20 cellular contexts compared by ENCODE assay signal in the genomic region with DNA sequence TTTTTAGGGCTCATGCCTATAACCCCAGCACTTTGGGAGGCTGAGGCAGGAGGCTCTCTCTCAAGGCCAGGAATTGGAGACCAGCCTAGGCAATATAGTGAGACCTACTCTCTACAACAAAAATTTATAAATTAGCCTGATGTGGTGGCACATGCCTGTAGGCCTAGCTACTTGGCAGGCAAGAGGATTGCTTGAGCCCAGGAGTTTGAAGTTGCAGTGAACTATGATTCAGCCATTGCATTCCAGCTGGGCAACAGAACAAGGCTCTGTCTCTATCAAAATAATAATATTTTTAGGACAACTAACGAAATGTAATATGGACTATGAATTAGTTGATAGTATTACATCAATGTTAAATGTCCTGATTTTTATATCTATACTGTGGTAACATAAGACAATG.
A peak's percentile ranks its signal among the peaks of the same experiment; 100 is the strongest.
DNase-seq lines count a peak whose midpoint lies in the region; TF ChIP-seq lines count a peak whose summit lies in the region.
"Had no signal": no experiment of that assay in that cellular context is flagged by ENCODE, and none has a peak within 500 bp of the region (broad histone marks: within the 10 kb centered on the region; RNA-seq: fewer than 3 reads in every experiment).

No MANE protein-coding gene starts in this region.

- TF ChIP-seq CTCF in AG04449 (IDR thresholded peaks at IDR 0.05; ENCODE audit: insufficient read depth, low read length, missing control alignments) (no peak), neutrophil (IDR thresholded peaks at IDR 0.05) (no peak), lower leg skin (IDR thresholded peaks at IDR 0.05) (no peak)

- H3K4me3 ChIP-seq in AG04449 (ENCODE audit: low read depth, low read length): no peak overlapping the region
- no peak overlapping the region for H3K4me3 ChIP-seq in neutrophil (ENCODE audit: low read depth in 1 of 2, low read length in 1 of 2)
- no peak overlapping the region for H3K4me3 ChIP-seq in lower leg skin (ENCODE audit: low read depth, poor library complexity, severe bottlenecking)
- H3K4me3 ChIP-seq: upper lobe of left lung had no signal

- intact Hi-C loops in lower leg skin (cut with DNase I; ENCODE audit: low total_unique reads): no loop called here

- CTCF ChIA-PET in AG04449 (lab: Yijun Ruan, JAX): interaction anchor here (1.5 kb wide), 1 partner anchor 9 kb away, joined by 4 read pairs; no protein-coding TSS in a partner anchor

- no peaks in the 10 kb centered on the region for H3K9me3 ChIP-seq in neutrophil
- H3K9me3 ChIP-seq: upper lobe of left lung had no signal

- no peak for TF ChIP-seq POLR2A in lower leg skin (IDR thresholded peaks at IDR 0.05)

- POLR2A ChIA-PET in AG04449 (lab: Yijun Ruan, JAX): no interaction called here

- peak overlapping the region; percentile 95 for H3K27ac ChIP-seq in neutrophil

- no peaks in the 10 kb centered on the region for H3K27me3 ChIP-seq in neutrophil
- H3K27me3 ChIP-seq: upper lobe of left lung had no signal

- peaks cover 55 to 62% of the 10 kb centered on the region in 2 experiments for H3K4me1 ChIP-seq in neutrophil (ENCODE audit: control insufficient read depth in 1 of 2, insufficient read depth in 1 of 2, low read depth in 1 of 2, low read length in 1 of 2)

- H3K36me3 ChIP-seq in neutrophil: no peaks in the 10 kb centered on the region
- H3K36me3 ChIP-seq: upper lobe of left lung had no signal

- 20 to 29% methylated on average over 1 of the region's 1 CpG for WGBS in lower leg skin, 2 donors

- DNase-seq in AG04449 (ENCODE audit: low read depth, low spot score): peak; percentile 28
- peak; percentile 41 for DNase-seq in NCI-H226
- DNase-seq in dedifferentiated amniotic fluid mesenchymal stem cell (ENCODE audit: extremely low spot score): peak; percentile 49
- no peak for DNase-seq in NCI-H526 treated with DMSO at 0.1 percent for 48 hours (lab: John Stamatoyannopoulos, UW)
- no peak for DNase-seq in lower leg skin (ENCODE audit: low spot score in 2 of 2)
- no peak for DNase-seq in NCI-H128 (lab: John Stamatoyannopoulos, UW; ENCODE audit: unreplicated experiment)
- DNase-seq in SIG-M5 (lab: John Stamatoyannopoulos, UW): no peak
- DNase-seq: activated CD8-positive, alpha-beta T cell treated with anti-CD3 and anti-CD28 coated beads, Interleukin-2, amount 10 ng/mL, durations not matched to agents 7 days and 5 days; activated naive CD8-positive, alpha-beta T cell treated with anti-CD3 and anti-CD28 coated beads for 36 hours; activated T-cell treated with anti-CD3 and anti-CD28 coated beads, Interleukin-2, amount 50 U/mL, for 48 hours; CD8-positive, alpha-beta T cell; DMS79 treated with DMSO at 0.1 percent for 48 hours; Karpas-422; naive B cell; NCI-H1417 treated with DMSO at 0.1 percent for 48 hours; NCI-H2227 treated with DMSO at 0.1 percent for 48 hours; stimulated activated naive B cell treated with anti-CD40 and anti-IgM and Interleukin-4, amounts not matched to agents 10 μg/mL and 1 μg/mL and 100 μg/mL, for 72 hours; T-cell; upper lobe of left lung had no signal

Comparison
In these comparisons a context has a peak if more than half of its experiments do, and no peak if none do; other contexts are left out.
1. DNase-seq: peak in AG04449 (single experiment), NCI-H226 (single experiment) and dedifferentiated amniotic fluid mesenchymal stem cell (single experiment); none in NCI-H526 treated with DMSO at 0.1 percent for 48 hours (single experiment), lower leg skin (0 of 2), NCI-H128 (single experiment) and SIG-M5 (single experiment).